Comparison of ENCODE assay signal across 19 cellular contexts in genomic region chr20:49592120-49592519, GRCh38. TPM values are rescaled to one million over a fixed set of nuclear protein-coding genes. Genes with fewer than 3 reads are reported as not detected.
DNase-seq lines count a peak whose midpoint lies in the region; ATAC-seq, FAIRE-seq and TF ChIP-seq lines count a peak whose summit lies in the region.
"Had no signal": no experiment of that assay in that cellular context is flagged by ENCODE, and none has a peak within 500 bp of the region (broad histone marks: within the 10 kb centered on the region; RNA-seq: fewer than 3 reads in every experiment).

No MANE protein-coding gene starts in this region.

- CTCF ChIA-PET in MCF 10A (lab: Yijun Ruan, JAX) (interaction anchor here (0.6 to 0.9 kb wide), 2 partner anchors 51 to 343 kb away, joined by 5 read pairs; no protein-coding TSS in a partner anchor), PC-9 (lab: Charles Lee) (no interaction called here), K562 (lab: Yijun Ruan, JAX; ENCODE audit: low intra/inter-chr PET ratio) (no interaction called here)

- no peak for TF ChIP-seq RAD21 in K562 (CRISPR knock-in tag; conservative IDR thresholded peaks at IDR 0.05 in 1 of 2, IDR thresholded peaks at IDR 0.05 in 1 of 2)

- no peak overlapping the region for H3K9ac ChIP-seq in K562 (ENCODE audit: insufficient read depth in 1 of 2, low read depth in 2 of 2, low read length in 2 of 2)

- peaks cover 83% of the 10 kb centered on the region for H3F3A ChIP-seq in PC-9 (ENCODE audit: insufficient read depth, low read depth)

- TF ChIP-seq POLR2A in breast epithelium (IDR thresholded peaks at IDR 0.05): no peak
- no peak for TF ChIP-seq POLR2A in K562 (conservative IDR thresholded peaks at IDR 0.05)

- TF ChIP-seq EP300 in K562 (IDR thresholded peaks at IDR 0.05; ENCODE audit: low read length): no peak

- ATAC-seq in K562: no peak
- ATAC-seq in thoracic aorta (ENCODE audit: insufficient number of reproducible peaks, low FRiP score, low read depth): no peak
- no peak for ATAC-seq in HG03095 (IDR thresholded peaks at IDR 0.05; ENCODE audit: unreplicated experiment)
- ATAC-seq in HG02678 (IDR thresholded peaks at IDR 0.05; ENCODE audit: unreplicated experiment): no peak
- ATAC-seq: CD8-positive, alpha-beta T cell; mucosa of descending colon had no signal

- H3K4me3 Mint-ChIP-seq in MCF 10A (ENCODE audit: unreplicated experiment): no peak overlapping the region
- H3K4me3 Mint-ChIP-seq: CD8-positive, alpha-beta T cell had no signal

- peaks cover 26% of the 10 kb centered on the region for H3K4me1 Mint-ChIP-seq in MCF 10A (ENCODE audit: insufficient read depth, unreplicated experiment)

- no peak overlapping the region for H2AFZ ChIP-seq in PC-9
- H2AFZ ChIP-seq in K562 (ENCODE audit: low read depth, low read length): no peak overlapping the region

- in situ Hi-C loops in K562 (cut with MboI): no loop called here

- H3K9me2 ChIP-seq in PC-9 (ENCODE audit: insufficient read depth): no peaks in the 10 kb centered on the region

- no peak for TF ChIP-seq CTCF in breast epithelium (IDR thresholded peaks at IDR 0.05)
- no peak for TF ChIP-seq CTCF in MCF 10A (IDR thresholded peaks at IDR 0.05; ENCODE audit: unreplicated experiment)
- no peak for TF ChIP-seq CTCF in PC-9 (conservative IDR thresholded peaks at IDR 0.05)
- TF ChIP-seq CTCF in K562 (IDR thresholded peaks at IDR 0.05 in 2 of 3, conservative IDR thresholded peaks at IDR 0.05 in 1 of 3; ENCODE audit: insufficient read depth in 2 of 3, low read depth in 1 of 3, low read length in 3 of 3): no peak
- TF ChIP-seq CTCF in thoracic aorta (IDR thresholded peaks at IDR 0.05): no peak

- H3K36me3 Mint-ChIP-seq in MCF 10A (ENCODE audit: insufficient read depth, unreplicated experiment): no peaks in the 10 kb centered on the region
- H3K36me3 Mint-ChIP-seq: CD8-positive, alpha-beta T cell had no signal

- H3K27me3 ChIP-seq in breast epithelium: no peaks in the 10 kb centered on the region
- no peaks in the 10 kb centered on the region for H3K27me3 ChIP-seq in PC-9 (ENCODE audit: insufficient read depth, low read depth)
- H3K27me3 ChIP-seq in K562 (ENCODE audit: control insufficient read depth in 2 of 2, insufficient read depth in 2 of 2, low read length in 2 of 2): peaks cover 46 to 64% of the 10 kb centered on the region in 2 experiments
- H3K27me3 ChIP-seq in thoracic aorta (replicated peaks; ENCODE audit: insufficient read depth): no peaks in the 10 kb centered on the region
- H3K27me3 ChIP-seq: SJSA1 had no signal

- H3K79me2 ChIP-seq in PC-9 (ENCODE audit: low read depth): peaks cover 19% of the 10 kb centered on the region; the same call in 1 of the 2 replicates
- no peaks in the 10 kb centered on the region for H3K79me2 ChIP-seq in K562 (ENCODE audit: control insufficient read depth, insufficient read depth, low read length)

- no peak for FAIRE-seq in K562 (lab: Jason Lieb, UNC)

- intact Hi-C loops in breast epithelium (cut with DNase I; ENCODE audit: low total_unique reads): no loop called here
- intact Hi-C loops in MCF 10A (cut with micrococcal nuclease): no loop called here
- intact Hi-C loops in PC-9 (cut with micrococcal nuclease; ENCODE audit: unreplicated experiment): no loop called here
- intact Hi-C loops in K562 (cut with micrococcal nuclease): no loop called here

- no peaks in the 10 kb centered on the region for H3K9me3 Mint-ChIP-seq in MCF 10A (ENCODE audit: unreplicated experiment)
- H3K9me3 Mint-ChIP-seq: CD8-positive, alpha-beta T cell had no signal

- H3K4me3 ChIP-seq in breast epithelium (no peak overlapping the region), PC-9 (peak overlapping the region; percentile 46), K562 (no peak overlapping the region), thoracic aorta (no peak overlapping the region)
- H3K4me3 ChIP-seq: mucosa of descending colon, SJSA1, spleen had no signal

- H3K4me2 ChIP-seq in PC-9: peak overlapping the region; percentile 81
- H3K4me2 ChIP-seq in K562 (ENCODE audit: insufficient read depth, low read length): no peak overlapping the region

- no TSS peak for BruUV-seq in MCF 10A (replicated peaks; lab: Mats Ljungman, UMichigan)
- no TSS peak for BruUV-seq in PC-9 (replicated peaks; lab: Mats Ljungman, UMichigan)
- no TSS peak for BruUV-seq in K562 (replicated peaks; lab: Mats Ljungman, UMichigan)

- POLR2A ChIA-PET in MCF 10A (lab: Yijun Ruan, JAX) (interaction anchor here (0.6 kb wide), 1 partner anchor 234 kb away, joined by 5 read pairs; no protein-coding TSS in a partner anchor), PC-9 (lab: Charles Lee; ENCODE audit: unreplicated experiment) (no interaction called here), K562 (lab: Yijun Ruan, JAX) (no interaction called here)

- no peaks in the 10 kb centered on the region for H4K20me1 ChIP-seq in PC-9 (ENCODE audit: insufficient read depth)
- peaks cover 8% of the 10 kb centered on the region; the same call in 1 of the 2 replicates for H4K20me1 ChIP-seq in K562 (replicated peaks; ENCODE audit: control insufficient read depth, insufficient read depth, low read length)

- no peaks in the 10 kb centered on the region for H3K9me1 ChIP-seq in K562 (ENCODE audit: control insufficient read depth, insufficient read depth, low read length)

- H3K27me3 Mint-ChIP-seq in MCF 10A (ENCODE audit: insufficient read depth, unreplicated experiment): no peaks in the 10 kb centered on the region

- no peaks in the 10 kb centered on the region for H3K4me1 ChIP-seq in breast epithelium
- H3K4me1 ChIP-seq in PC-9 (replicated peaks; ENCODE audit: insufficient read depth): peaks cover 95% of the 10 kb centered on the region
- H3K4me1 ChIP-seq in K562 (replicated peaks in 1 of 2; ENCODE audit: control insufficient read depth in 2 of 2, insufficient read depth in 2 of 2, low read length in 2 of 2): 0 out of 5 replicates have a peak, but pooled peaks cover 0 to 3% of the 10 kb centered on the region in 2 experiments
- peaks cover 26 to 87% of the 10 kb centered on the region in 2 donors for H3K4me1 ChIP-seq in thoracic aorta (ENCODE audit: control insufficient read depth in 1 of 2, low read depth in 2 of 2)

- H3K27ac ChIP-seq in breast epithelium (peak overlapping the region; percentile 48 to 88), PC-9 (peak overlapping the region; percentile 98), K562 (ENCODE audit: extremely low read depth, low read depth, low read length) (no peak overlapping the region), thoracic aorta (peak overlapping the region; percentile 91 to 94)
- H3K27ac ChIP-seq: neutrophil, SJSA1 had no signal

- H3K27ac Mint-ChIP-seq in MCF 10A (ENCODE audit: low read depth, unreplicated experiment): no peak overlapping the region
- H3K27ac Mint-ChIP-seq: CD8-positive, alpha-beta T cell had no signal

- H3K36me3 ChIP-seq in breast epithelium (no peaks in the 10 kb centered on the region), PC-9 (ENCODE audit: low read depth) (no peaks in the 10 kb centered on the region), K562 (ENCODE audit: control insufficient read depth, insufficient read depth, low read length) (no peaks in the 10 kb centered on the region), thoracic aorta (no peaks in the 10 kb centered on the region)
- H3K36me3 ChIP-seq: neutrophil, SJSA1, spleen had no signal

- no peak for DNase-seq in breast epithelium (ENCODE audit: low spot score in 2 of 2)
- no peak for DNase-seq in MCF 10A (ENCODE audit: unreplicated experiment)
- DNase-seq in PC-9: no peak
- no peak for DNase-seq in K562 (ENCODE audit: extremely low read depth in 1 of 4, low spot score in 3 of 4)
- DNase-seq in thoracic aorta (ENCODE audit: low spot score): no peak
- DNase-seq in central memory CD4-positive, alpha-beta T cell: no peak
- DNase-seq: activated CD4-positive, CD25-positive, alpha-beta regulatory T cell treated with anti-CD3 and anti-CD28 coated beads, Interleukin-2, amount 50 U/mL, for 72 hours; amygdala; CD8-positive, alpha-beta T cell; effector memory CD4-positive, alpha-beta T cell; mucosa of descending colon; NCI-H1694 treated with DMSO at 0.1 percent for 48 hours; NCI-H226; spleen; T1000 had no signal

- H3K9me3 ChIP-seq in breast epithelium (no peaks in the 10 kb centered on the region), PC-9 (ENCODE audit: insufficient read depth, low read depth) (no peaks in the 10 kb centered on the region), K562 (replicated peaks; ENCODE audit: control insufficient read depth, insufficient read depth, low read depth, low read length) (no peaks in the 10 kb centered on the region), thoracic aorta (no peaks in the 10 kb centered on the region)
- H3K9me3 ChIP-seq: mucosa of descending colon, neutrophil, SJSA1, spleen had no signal

TF ChIP-seq in K562, 482 proteins besides CTCF, POLR2A, EP300 and RAD21 (continues in another document):
- no peak for TF ChIP-seq POLR2B (IDR thresholded peaks at IDR 0.05; ENCODE audit: low read depth, partially characterized antibody)
- no peak for TF ChIP-seq ELF2 (CRISPR knock-in tag; IDR thresholded peaks at IDR 0.05)
- no peak for TF ChIP-seq KLF1 (tag; IDR thresholded peaks at IDR 0.05)

RNA-seq across cellular contexts. Expression of gene PTGIS, which starts 24.2 kb away (rescaled TPM):
- total RNA-seq in breast epithelium (10 to 100 TPM; 38.7 to 41.7 (median 41.0) TPM), MCF 10A (2022) (not detected in 2 replicates), PC-9 (2021) (26.9 and 30.3 TPM in 2 replicates), K562 (2014; rRNA removed) (not detected in 2 replicates), K562 (2014; rRNA removed; fragmentation: Illumina TruSeq; extraction: Trizol) (not detected in 2 replicates), K562 (2015; rRNA removed; fragmentation: Illumina TruSeq; extraction: Trizol) (not detected in 2 replicates), K562 (2021) (0.16 TPM in 1 of 2 replicates, not detected in the other), thoracic aorta (100 to 1,000 TPM; 397 to 465 TPM)
- not detected in 2 replicates for total RNA-seq in K562 (2011; cell fraction: chromatin; rRNA removed; ENCODE audit: low replicate concordance)
- total RNA-seq in K562 (2011; cell fraction: nucleolus; rRNA removed): not detected in 2 replicates
- not detected in 2 replicates for total RNA-seq in K562 (2011; cell fraction: nucleoplasm; rRNA removed)
- polyA plus RNA-seq in K562 (2011; rRNA removed) (not detected in 2 replicates), K562 (2014; fragmentation: Illumina TruSeq; extraction: Trizol) (not detected in 2 replicates), K562 (2014; fragmentation: Nextera tagmentation; extraction: Ambion mirVana) (not detected), K562 (2014; rRNA removed) (not detected in 2 replicates)
- 0.01 TPM in 1 of 2 replicates, not detected in the other for polyA plus RNA-seq in K562 (2011; cell fraction: cytosol; rRNA removed)
- not detected in 2 replicates for polyA plus RNA-seq in K562 (2011; cell fraction: nucleus; rRNA removed)
- not detected in 2 replicates for polyA plus RNA-seq in K562 (2012)
- polyA minus RNA-seq in K562 (2011; rRNA and poly(A)+ RNA removed): not detected in 2 replicates
- not detected in 2 replicates for polyA minus RNA-seq in K562 (2011; cell fraction: cytosol; rRNA and poly(A)+ RNA removed)
- polyA minus RNA-seq in K562 (2011; cell fraction: nucleus; rRNA and poly(A)+ RNA removed): not detected in 2 replicates
- total RNA-seq: CD8-positive, alpha-beta T cell; SJSA1 had no signal

Comparison
In these comparisons a context has a peak if more than half of its experiments do, and no peak if none do; other contexts are left out.
1. RNA of gene PTGIS, which starts 24.2 kb away (total RNA-seq): 397 to 465 TPM in thoracic aorta, 38.7 to 41.7 TPM in breast epithelium and 26.9 to 30.3 TPM in PC-9; not detected in MCF 10A and 0.16 TPM in K562; every median in the first group is over 10 times any median in the second.